In the genomic region with DNA sequence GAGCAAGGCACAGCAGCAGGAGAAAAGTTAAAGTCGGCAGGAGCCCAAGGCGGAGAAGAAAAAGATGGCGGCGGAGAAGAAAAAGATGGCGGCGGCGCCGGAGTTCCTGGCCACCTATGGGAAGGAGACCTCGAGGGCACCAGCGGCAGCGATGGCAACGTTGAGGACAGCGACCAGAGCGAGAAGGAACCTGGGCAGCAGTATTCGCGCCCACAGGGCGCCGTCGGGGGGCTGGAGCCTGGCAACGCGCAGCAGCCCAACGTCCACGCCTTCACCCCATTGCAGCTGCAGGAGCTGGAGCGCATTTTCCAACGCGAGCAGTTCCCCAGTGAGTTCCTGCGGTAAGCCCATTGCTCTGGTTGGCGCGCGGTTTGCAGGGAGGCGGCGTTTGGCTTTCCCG, we compare ENCODE assay signal across 2 cellular contexts. TPM values are rescaled to one million over a fixed set of nuclear protein-coding genes. Genes with fewer than 3 reads are reported as not detected.
"Had no signal": no experiment of that assay in that cellular context is flagged by ENCODE, and none has a peak within 500 bp of the region (broad histone marks: within the 10 kb centered on the region; RNA-seq: fewer than 3 reads in every experiment).

No MANE protein-coding gene starts in this region.

RNA-seq across cellular contexts. Expression of gene RHOXF2, which starts 0.7 kb away (rescaled TPM):
- total RNA-seq: G401, GM12878 had no signal

RNA-seq across cellular contexts. Expression of gene RHOXF1, which starts 43.4 kb away (rescaled TPM):
- total RNA-seq: G401, GM12878 had no signal
